Comparison of ENCODE assay signal across 8 cellular contexts in the genomic region with DNA sequence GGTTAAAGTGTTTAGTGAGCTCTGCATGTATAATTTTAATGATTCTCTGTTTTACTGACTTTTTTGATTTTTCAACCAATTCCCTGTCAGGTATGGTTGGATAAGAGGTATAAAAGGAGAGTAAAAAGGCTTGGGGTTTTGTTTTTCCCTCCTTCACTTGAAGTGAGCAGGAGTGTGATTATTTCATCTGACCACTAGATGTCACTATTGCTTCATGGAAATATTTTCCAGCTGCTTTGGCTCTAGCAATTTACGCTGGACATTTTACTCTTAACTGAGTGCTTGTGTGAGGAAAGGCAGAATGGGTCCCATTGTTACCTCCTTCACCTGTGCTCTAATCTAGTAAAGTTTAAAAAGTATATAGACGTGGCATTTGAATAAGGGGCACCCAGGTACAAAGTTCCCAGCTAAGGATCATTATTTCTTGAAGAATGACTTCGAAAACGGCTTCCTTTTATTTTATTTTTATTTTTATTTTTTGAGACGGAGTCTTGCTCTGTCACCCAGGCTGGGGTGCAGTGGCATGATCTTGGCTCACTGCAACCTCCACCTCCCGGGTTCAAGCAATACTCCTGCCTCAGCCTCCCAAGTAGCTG.
DNase-seq lines count a peak whose midpoint lies in the region; ATAC-seq, FAIRE-seq and TF ChIP-seq lines count a peak whose summit lies in the region.

No MANE protein-coding gene starts in this region.

- TF ChIP-seq RAD21 in K562 (CRISPR knock-in tag; conservative IDR thresholded peaks at IDR 0.05 in 1 of 2, IDR thresholded peaks at IDR 0.05 in 1 of 2): peak; percentile 87 to 90

- intact Hi-C loops in K562 (cut with micrococcal nuclease): loop anchor here (2.0 to 10.0 kb wide), 6 partner anchors 211 to 1194 kb away; no protein-coding TSS in a partner anchor

- TF ChIP-seq POLR2A in K562 (conservative IDR thresholded peaks at IDR 0.05): no peak

- CTCF ChIA-PET in K562 (lab: Yijun Ruan, JAX; ENCODE audit: low intra/inter-chr PET ratio): interaction anchor here (0.6 to 1.2 kb wide), 5 partner anchors 232 to 1197 kb away, joined by 3 to 5 read pairs (median 3); no protein-coding TSS in a partner anchor

- no peak overlapping the region for H3K9ac ChIP-seq in K562 (ENCODE audit: insufficient read depth in 1 of 2, low read depth in 2 of 2, low read length in 2 of 2)

- H3K27me3 ChIP-seq in K562 (ENCODE audit: control insufficient read depth in 2 of 2, insufficient read depth in 2 of 2, low read length in 2 of 2): 0 out of 5 replicates have a peak, but pooled peaks cover 0 to 4% of the 10 kb centered on the region in 2 experiments

- no peaks in the 10 kb centered on the region for H3K36me3 ChIP-seq in K562 (ENCODE audit: control insufficient read depth, insufficient read depth, low read length)

- DNase-seq in AG08396 (ENCODE audit: low spot score): peak; percentile 51
- peak; percentile 65 for DNase-seq in NCI-H748 treated with DMSO at 0.1 percent for 48 hours (lab: John Stamatoyannopoulos, UW)
- DNase-seq in K562 (ENCODE audit: extremely low read depth in 1 of 4, low spot score in 3 of 4): peak; percentile 49 to 67 (median 54)
- DNase-seq in iPS-NIHi11 (ENCODE audit: low spot score): peak; percentile 66
- peak; percentile 46 for DNase-seq in stromal cell of bone marrow (ENCODE audit: low read depth)
- no peak for DNase-seq in occipital lobe (lab: John Stamatoyannopoulos, UW)

- no peaks in the 10 kb centered on the region for H4K20me1 ChIP-seq in K562 (replicated peaks; ENCODE audit: control insufficient read depth, insufficient read depth, low read length)

- no peak overlapping the region for H3K4me3 ChIP-seq in K562

- POLR2A ChIA-PET in K562 (lab: Yijun Ruan, JAX): interaction anchor here (0.7 kb wide), 1 partner anchor 11 kb away, joined by 4 read pairs; no protein-coding TSS in a partner anchor

- peak; percentile 71 for ATAC-seq in GM18498 (IDR thresholded peaks at IDR 0.05; ENCODE audit: unreplicated experiment)
- ATAC-seq in HG03521 (IDR thresholded peaks at IDR 0.05; ENCODE audit: unreplicated experiment): peak; percentile 51
- ATAC-seq in K562: peak; percentile 90

- H3K4me1 ChIP-seq in K562 (replicated peaks in 1 of 2; ENCODE audit: control insufficient read depth in 2 of 2, insufficient read depth in 2 of 2, low read length in 2 of 2): no peaks in the 10 kb centered on the region

- 30% methylated on average over 6 of the region's 6 CpGs for WGBS in K562 (ENCODE audit: insufficient coverage, low coverage, missing lambda C conversion rate)

- TF ChIP-seq CTCF in K562 (IDR thresholded peaks at IDR 0.05 in 2 of 3, conservative IDR thresholded peaks at IDR 0.05 in 1 of 3; ENCODE audit: insufficient read depth in 2 of 3, low read depth in 1 of 3, low read length in 3 of 3): peak; percentile 57 to 84 (median 66)

- in situ Hi-C loops in K562 (cut with MboI): loop anchor here (10.0 to 25.0 kb wide), 3 partner anchors 1096 to 1521 kb away; no protein-coding TSS in a partner anchor

- TF ChIP-seq EP300 in K562 (IDR thresholded peaks at IDR 0.05; ENCODE audit: low read length): no peak

- H3K9me1 ChIP-seq in K562 (ENCODE audit: control insufficient read depth, insufficient read depth, low read length): no peaks in the 10 kb centered on the region

- H2AFZ ChIP-seq in K562 (ENCODE audit: low read depth, low read length): no peak overlapping the region

- peak; percentile 74 for FAIRE-seq in K562 (lab: Jason Lieb, UNC)

- no TSS peak for BruUV-seq in K562 (replicated peaks; lab: Mats Ljungman, UMichigan)

- no peak overlapping the region for H3K27ac ChIP-seq in K562 (ENCODE audit: extremely low read depth, low read depth, low read length)

- no peaks in the 10 kb centered on the region for H3K9me3 ChIP-seq in K562 (replicated peaks; ENCODE audit: control insufficient read depth, insufficient read depth, low read depth, low read length)

- H3K4me2 ChIP-seq in K562 (ENCODE audit: insufficient read depth, low read length): no peak overlapping the region

- H3K79me2 ChIP-seq in K562 (ENCODE audit: control insufficient read depth, insufficient read depth, low read length): no peaks in the 10 kb centered on the region

TF ChIP-seq in K562, 482 proteins besides CTCF, POLR2A, EP300 and RAD21:
- TF ChIP-seq TEAD4 (IDR thresholded peaks at IDR 0.05; ENCODE audit: low read length) (peak; percentile 13; the same call in 1 of the 2 replicates), TEAD4 (CRISPR knock-in tag; IDR thresholded peaks at IDR 0.05; ENCODE audit: borderline replicate concordance) (no peak), RB1 (IDR thresholded peaks at IDR 0.05; ENCODE audit: low read depth) (peak; percentile 41; the same call in 1 of the 2 replicates), BMI1 (IDR thresholded peaks at IDR 0.05; ENCODE audit: low read length) (no peak), CCNT2 (IDR thresholded peaks at IDR 0.05; ENCODE audit: borderline replicate concordance, extremely low read depth, insufficient read length, low read depth, low read length) (no peak), SMC3 (conservative IDR thresholded peaks at IDR 0.05; ENCODE audit: insufficient read depth, low read depth, low read length) (peak; percentile 70), ZNF79 (CRISPR knock-in tag; IDR thresholded peaks at IDR 0.05; ENCODE audit: low read depth) (no peak), HDAC3 (IDR thresholded peaks at IDR 0.05; ENCODE audit: borderline replicate concordance, partially characterized antibody) (no peak), CEBPG (CRISPR knock-in tag; IDR thresholded peaks at IDR 0.05) (no peak), CEBPG (tag; conservative IDR thresholded peaks at IDR 0.05 in 1 of 2, IDR thresholded peaks at IDR 0.05 in 1 of 2) (peak; percentile 34 to 53; a peak in 2 of 4 replicates), ARID2 (IDR thresholded peaks at IDR 0.05) (peak; percentile 54; the same call in 1 of the 2 replicates), CREBBP (IDR thresholded peaks at IDR 0.05; ENCODE audit: low read depth, low read length) (no peak)
- TF ChIP-seq, protein P1, sequence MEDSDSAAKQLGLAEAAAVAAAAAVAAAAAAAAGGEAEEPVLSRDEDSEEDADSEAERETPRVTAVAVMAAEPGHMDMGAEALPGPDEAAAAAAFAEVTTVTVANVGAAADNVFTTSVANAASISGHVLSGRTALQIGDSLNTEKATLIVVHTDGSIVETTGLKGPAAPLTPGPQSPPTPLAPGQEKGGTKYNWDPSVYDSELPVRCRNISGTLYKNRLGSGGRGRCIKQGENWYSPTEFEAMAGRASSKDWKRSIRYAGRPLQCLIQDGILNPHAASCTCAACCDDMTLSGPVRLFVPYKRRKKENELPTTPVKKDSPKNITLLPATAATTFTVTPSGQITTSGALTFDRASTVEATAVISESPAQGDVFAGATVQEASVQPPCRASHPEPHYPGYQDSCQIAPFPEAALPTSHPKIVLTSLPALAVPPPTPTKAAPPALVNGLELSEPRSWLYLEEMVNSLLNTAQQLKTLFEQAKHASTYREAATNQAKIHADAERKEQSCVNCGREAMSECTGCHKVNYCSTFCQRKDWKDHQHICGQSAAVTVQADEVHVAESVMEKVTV (CRISPR knock-in tag; IDR thresholded peaks at IDR 0.05): peak; percentile 77
- TF ChIP-seq, protein P2, sequence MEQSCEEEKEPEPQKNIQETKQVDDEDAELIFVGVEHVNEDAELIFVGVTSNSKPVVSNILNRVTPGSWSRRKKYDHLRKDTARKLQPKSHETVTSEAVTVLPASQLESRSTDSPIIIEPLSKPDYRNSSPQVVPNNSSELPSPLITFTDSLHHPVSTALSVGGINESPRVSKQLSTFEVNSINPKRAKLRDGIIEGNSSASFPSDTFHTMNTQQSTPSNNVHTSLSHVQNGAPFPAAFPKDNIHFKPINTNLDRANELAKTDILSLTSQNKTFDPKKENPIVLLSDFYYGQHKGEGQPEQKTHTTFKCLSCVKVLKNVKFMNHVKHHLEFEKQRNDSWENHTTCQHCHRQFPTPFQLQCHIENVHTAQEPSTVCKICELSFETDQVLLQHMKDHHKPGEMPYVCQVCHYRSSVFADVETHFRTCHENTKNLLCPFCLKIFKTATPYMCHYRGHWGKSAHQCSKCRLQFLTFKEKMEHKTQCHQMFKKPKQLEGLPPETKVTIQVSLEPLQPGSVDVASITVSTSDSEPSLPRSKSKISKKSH (CRISPR knock-in tag; IDR thresholded peaks at IDR 0.05): no peak
- TF ChIP-seq, protein P3, sequence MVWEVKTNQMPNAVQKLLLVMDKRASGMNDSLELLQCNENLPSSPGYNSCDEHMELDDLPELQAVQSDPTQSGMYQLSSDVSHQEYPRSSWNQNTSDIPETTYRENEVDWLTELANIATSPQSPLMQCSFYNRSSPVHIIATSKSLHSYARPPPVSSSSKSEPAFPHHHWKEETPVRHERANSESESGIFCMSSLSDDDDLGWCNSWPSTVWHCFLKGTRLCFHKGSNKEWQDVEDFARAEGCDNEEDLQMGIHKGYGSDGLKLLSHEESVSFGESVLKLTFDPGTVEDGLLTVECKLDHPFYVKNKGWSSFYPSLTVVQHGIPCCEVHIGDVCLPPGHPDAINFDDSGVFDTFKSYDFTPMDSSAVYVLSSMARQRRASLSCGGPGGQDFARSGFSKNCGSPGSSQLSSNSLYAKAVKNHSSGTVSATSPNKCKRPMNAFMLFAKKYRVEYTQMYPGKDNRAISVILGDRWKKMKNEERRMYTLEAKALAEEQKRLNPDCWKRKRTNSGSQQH (CRISPR knock-in tag; IDR thresholded peaks at IDR 0.05): no peak
